ENCODE assay signal across 1 cellular context in the genomic region with DNA sequence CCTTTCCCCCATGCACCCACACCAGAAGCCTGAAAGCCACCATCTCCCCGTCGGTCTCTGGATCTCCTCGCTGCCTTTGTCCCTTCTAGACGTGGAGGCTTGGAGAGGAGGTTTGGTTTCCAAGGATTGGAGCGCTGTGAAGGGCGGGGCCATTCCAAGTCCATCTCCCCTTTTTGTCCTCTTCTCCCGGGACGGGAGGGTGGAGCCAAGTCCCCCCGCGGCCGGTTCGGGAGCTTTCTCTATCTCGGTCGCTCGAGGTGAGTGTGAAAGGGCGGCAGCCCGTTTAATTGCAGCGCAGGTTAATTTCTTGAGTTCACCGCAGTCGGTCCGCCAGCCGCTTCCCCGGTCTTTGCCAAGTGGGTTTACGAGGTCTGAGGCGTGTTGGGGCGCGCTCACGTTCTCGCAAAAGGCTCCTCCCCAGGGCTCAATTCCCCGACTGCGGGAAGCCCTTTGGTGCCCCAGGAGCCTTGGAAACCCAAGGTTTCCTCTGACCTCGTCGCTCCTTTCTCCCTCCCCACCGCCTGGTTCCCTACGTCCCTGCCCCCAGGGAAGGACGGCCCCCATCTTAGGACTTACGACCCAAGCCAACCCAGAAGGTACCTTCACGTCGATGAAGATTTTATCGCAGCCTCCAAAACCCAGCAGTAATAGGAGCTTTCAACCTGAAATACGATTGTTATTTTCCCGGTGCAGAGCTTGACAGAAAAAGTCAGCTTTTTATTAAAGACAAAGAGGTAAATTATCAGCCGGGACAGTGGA.
TF ChIP-seq lines count a peak whose summit lies in the region.

No MANE protein-coding gene starts in this region.

TF ChIP-seq in SK-N-SH treated with all-trans-retinoic acid at 6 μM for 48 hours, 23 proteins besides CTCF, POLR2A, EP300 and RAD21 (continued from another document):
- TF ChIP-seq, protein P1, sequence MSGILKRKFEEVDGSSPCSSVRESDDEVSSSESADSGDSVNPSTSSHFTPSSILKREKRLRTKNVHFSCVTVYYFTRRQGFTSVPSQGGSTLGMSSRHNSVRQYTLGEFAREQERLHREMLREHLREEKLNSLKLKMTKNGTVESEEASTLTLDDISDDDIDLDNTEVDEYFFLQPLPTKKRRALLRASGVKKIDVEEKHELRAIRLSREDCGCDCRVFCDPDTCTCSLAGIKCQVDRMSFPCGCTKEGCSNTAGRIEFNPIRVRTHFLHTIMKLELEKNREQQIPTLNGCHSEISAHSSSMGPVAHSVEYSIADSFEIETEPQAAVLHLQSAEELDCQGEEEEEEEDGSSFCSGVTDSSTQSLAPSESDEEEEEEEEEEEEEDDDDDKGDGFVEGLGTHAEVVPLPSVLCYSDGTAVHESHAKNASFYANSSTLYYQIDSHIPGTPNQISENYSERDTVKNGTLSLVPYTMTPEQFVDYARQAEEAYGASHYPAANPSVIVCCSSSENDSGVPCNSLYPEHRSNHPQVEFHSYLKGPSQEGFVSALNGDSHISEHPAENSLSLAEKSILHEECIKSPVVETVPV (CRISPR knock-in tag; IDR thresholded peaks at IDR 0.05): no peak
